Comparison of ENCODE assay signal across 17 cellular contexts in the genomic region with DNA sequence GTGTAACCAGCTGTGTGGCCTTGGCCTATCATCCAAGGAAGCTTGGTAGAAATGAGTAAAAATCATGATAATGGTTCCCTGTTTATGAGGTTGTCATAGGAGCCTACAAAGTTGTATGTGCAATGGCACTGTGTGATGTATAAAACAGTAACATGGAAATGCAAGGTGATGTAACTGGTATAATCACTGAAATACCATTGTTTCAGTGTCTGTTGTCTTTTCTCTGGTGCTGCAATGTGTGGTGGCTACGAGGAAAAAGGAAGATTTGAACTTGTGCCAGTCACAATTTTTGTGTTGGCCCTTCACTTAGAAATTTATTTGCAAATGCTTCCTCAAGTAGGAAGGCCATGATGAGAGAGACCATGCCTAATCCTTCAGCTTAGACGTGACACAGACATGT.
DNase-seq lines count a peak whose midpoint lies in the region; ATAC-seq and TF ChIP-seq lines count a peak whose summit lies in the region.
"Had no signal": no experiment of that assay in that cellular context is flagged by ENCODE, and none has a peak within 500 bp of the region (broad histone marks: within the 10 kb centered on the region; RNA-seq: fewer than 3 reads in every experiment).

No MANE protein-coding gene starts in this region.

- ATAC-seq in activated B cell treated with CpG ODN at 0.5 μM for 24 hours (ENCODE audit: low read depth) (no peak), GM21737 (IDR thresholded peaks at IDR 0.05; ENCODE audit: unreplicated experiment) (no peak)

- H3K4me1 Mint-ChIP-seq in CD14-positive monocyte = peaks cover 59% of the 10 kb centered on the region
- peaks cover 54% of the 10 kb centered on the region for H3K4me1 Mint-ChIP-seq in activated B cell treated with CpG ODN at 0.5 μM for 24 hours

- H3K27ac Mint-ChIP-seq in CD14-positive monocyte (peak overlapping the region; percentile 81 to 88 (median 86)), activated B cell treated with CpG ODN at 0.5 μM for 24 hours (peak overlapping the region; percentile 30)
- H3K27ac Mint-ChIP-seq: CD4-positive, alpha-beta T cell had no signal

- CTCF ChIA-PET in activated B cell treated with CpG ODN at 0.5 μM for 24 hours (lab: Charles Lee) (interaction anchor here (0.9 kb wide), 1 partner anchor 1318 kb away, joined by 3 read pairs; no protein-coding TSS in a partner anchor), RWPE1 (lab: Yijun Ruan, JAX) (no interaction called here)

- intact Hi-C loops in CD14-positive monocyte (cut with micrococcal nuclease) = no loop called here
- intact Hi-C loops in activated B cell treated with CpG ODN at 0.5 μM for 24 hours (cut with micrococcal nuclease) = no loop called here

- H3K36me3 Mint-ChIP-seq in CD14-positive monocyte = peaks cover 51 to 57% of the 10 kb centered on the region in 2 donors
- peaks cover 42% of the 10 kb centered on the region for H3K36me3 Mint-ChIP-seq in activated B cell treated with CpG ODN at 0.5 μM for 24 hours (ENCODE audit: low read depth)

- TF ChIP-seq CTCF in CD14-positive monocyte (IDR thresholded peaks at IDR 0.05) (no peak), activated B cell treated with CpG ODN at 0.5 μM for 24 hours (IDR thresholded peaks at IDR 0.05) (no peak), fibroblast of pulmonary artery (IDR thresholded peaks at IDR 0.05; ENCODE audit: low read length, missing control alignments) (no peak), RWPE1 (conservative IDR thresholded peaks at IDR 0.05; ENCODE audit: low read depth) (no peak)

- POLR2A ChIA-PET in activated B cell treated with CpG ODN at 0.5 μM for 24 hours (lab: Charles Lee) (no interaction called here), RWPE1 (lab: Yijun Ruan, JAX; ENCODE audit: low non-redundant PET) (no interaction called here)

- H3K4me3 ChIP-seq in fibroblast of pulmonary artery (replicated peaks; ENCODE audit: low read depth, low read length) = no peak overlapping the region
- H3K4me3 ChIP-seq: HAP-1 had no signal

- no peak overlapping the region for H3K4me3 Mint-ChIP-seq in CD14-positive monocyte
- no peak overlapping the region for H3K4me3 Mint-ChIP-seq in activated B cell treated with CpG ODN at 0.5 μM for 24 hours
- H3K4me3 Mint-ChIP-seq: CD4-positive, alpha-beta T cell had no signal

- DNase-seq in CD14-positive monocyte (ENCODE audit: low spot score) = no peak
- DNase-seq in activated B cell treated with CpG ODN at 0.5 μM for 24 hours = no peak
- peak; percentile 39 for DNase-seq in fibroblast of pulmonary artery (ENCODE audit: low read depth)
- DNase-seq in substantia nigra (lab: John Stamatoyannopoulos, UW) = no peak
- DNase-seq in activated CD8-positive, alpha-beta memory T cell treated with anti-CD3 and anti-CD28 coated beads, Interleukin-2, amount 50 U/mL, for 4 hours = no peak
- DNase-seq in RWPE1 (ENCODE audit: low spot score) = no peak
- no peak for DNase-seq in NCI-H446 (lab: John Stamatoyannopoulos, UW)
- DNase-seq: CD4-positive, alpha-beta T cell; DMS53; KBM-7; MV-4-11; NCI-H1417; NCI-H187 treated with DMSO at 0.1 percent for 48 hours; NCI-H69; RPMI8226 had no signal

- no peaks in the 10 kb centered on the region for H3K27me3 Mint-ChIP-seq in CD14-positive monocyte (ENCODE audit: low read depth in 3 of 3)
- no peaks in the 10 kb centered on the region for H3K27me3 Mint-ChIP-seq in activated B cell treated with CpG ODN at 0.5 μM for 24 hours
- H3K27me3 Mint-ChIP-seq: CD4-positive, alpha-beta T cell had no signal

- H3K9me3 Mint-ChIP-seq in CD14-positive monocyte = peaks cover 0 to 1% (median 0%) of the 10 kb centered on the region in 7 donors
- H3K9me3 Mint-ChIP-seq in activated B cell treated with CpG ODN at 0.5 μM for 24 hours = no peaks in the 10 kb centered on the region
- H3K9me3 Mint-ChIP-seq: CD4-positive, alpha-beta T cell had no signal

- peak overlapping the region; percentile 84 for H3K27ac ChIP-seq in substantia nigra (ENCODE audit: low read depth, low read length, poor library complexity, severe bottlenecking)
- H3K27ac ChIP-seq in RWPE1 = no peak overlapping the region
